In genomic region chr19:39341122-39341719, GRCh38 we compare ENCODE assay signal across 8 cellular contexts. TPM values are rescaled to one million over a fixed set of nuclear protein-coding genes. Genes with fewer than 3 reads are reported as not detected.
A peak's percentile ranks its signal among the peaks of the same experiment; 100 is the strongest.
DNase-seq lines count a peak whose midpoint lies in the region; ATAC-seq and TF ChIP-seq lines count a peak whose summit lies in the region.

No MANE protein-coding gene starts in this region.

- POLR2A ChIA-PET in activated CD4-positive, alpha-beta memory T cell treated with anti-CD3 and anti-CD28 coated beads, Interleukin-2, amount 10 ng/mL, durations not matched to agents 7 days and 5 days (lab: Charles Lee) = interaction anchor here (1.1 to 3.8 kb wide), 4 partner anchors 50 to 94 kb away, joined by 3 to 20 read pairs (median 14); partner anchors contain the start of genes MED29, PAF1, RPS16 and ZFP36

- peak overlapping the region; percentile 22 for H3K4ac ChIP-seq in trophoblast cell (ENCODE audit: low read depth, low read length)

- peak overlapping the region; percentile 64 for H3K9ac ChIP-seq in trophoblast cell (ENCODE audit: low read length)

- no peak overlapping the region for H3K27ac ChIP-seq in trophoblast cell (ENCODE audit: low read depth, low read length)

- peaks cover 9 to 10% of the 10 kb centered on the region in 2 experiments for H3K4me1 ChIP-seq in trophoblast cell (ENCODE audit: control insufficient read depth in 1 of 2, insufficient read depth in 2 of 2, low read length in 2 of 2)

- H3K4me2 ChIP-seq in trophoblast cell (ENCODE audit: low read length) = peak overlapping the region; percentile 73

- peak overlapping the region; percentile 98 for H3K4me3 Mint-ChIP-seq in activated CD4-positive, alpha-beta memory T cell treated with anti-CD3 and anti-CD28 coated beads, Interleukin-2, amount 10 ng/mL, durations not matched to agents 7 days and 5 days

- TF ChIP-seq CTCF in HFF-Myc (IDR thresholded peaks at IDR 0.05; ENCODE audit: low read depth, low read length, missing control alignments) = no peak

- H2BK12ac ChIP-seq in trophoblast cell (ENCODE audit: low read length) = no peak overlapping the region

- peak overlapping the region; percentile 88 for H3K14ac ChIP-seq in trophoblast cell (ENCODE audit: low read length)

- peaks cover 12% of the 10 kb centered on the region for H3K79me2 ChIP-seq in trophoblast cell (ENCODE audit: control insufficient read depth, insufficient read depth, low read length, poor library complexity)

- H3K18ac ChIP-seq in trophoblast cell (ENCODE audit: low read length) = peak overlapping the region; percentile 28

- peak overlapping the region; percentile 77 for H4K91ac ChIP-seq in trophoblast cell (ENCODE audit: low read depth, low read length)

- H2AK5ac ChIP-seq in trophoblast cell (ENCODE audit: low read length) = no peak overlapping the region

- intact Hi-C loops in Right ventricle myocardium inferior (cut with DNase I) = loop anchor here (5.0 kb wide), 3 partner anchors 51 to 191 kb away; partner anchors contain the start of genes EID2B, MED29, PAF1 and PLEKHG2

- peaks cover 75% of the 10 kb centered on the region for H3K4me1 Mint-ChIP-seq in activated CD4-positive, alpha-beta memory T cell treated with anti-CD3 and anti-CD28 coated beads, Interleukin-2, amount 10 ng/mL, durations not matched to agents 7 days and 5 days

- peak; percentile 7 for ATAC-seq in Right ventricle myocardium inferior

- DNase-seq in CD1c-positive myeloid dendritic cell (ENCODE audit: extremely low spot score) = peak; percentile 27
- no peak for DNase-seq in HFF-Myc (ENCODE audit: extremely low read depth, low read depth)
- peak; percentile 38 for DNase-seq in activated CD4-positive, alpha-beta memory T cell treated with anti-CD3 and anti-CD28 coated beads, Interleukin-2, amount 10 ng/mL, durations not matched to agents 7 days and 5 days
- DNase-seq in Right ventricle myocardium inferior (ENCODE audit: missing footprints) = no peak
- DNase-seq in trophoblast cell = peak in 1 of 2 donors; percentile 45
- no peak for DNase-seq in dedifferentiated amniotic fluid mesenchymal stem cell (ENCODE audit: extremely low spot score)
- DNase-seq in retina = no peak
- DNase-seq in SKM-1 (lab: John Stamatoyannopoulos, UW; ENCODE audit: unreplicated experiment) = no peak

- H3K4me3 ChIP-seq in HFF-Myc (replicated peaks; ENCODE audit: low read depth, low read length) (peak overlapping the region; percentile 98), trophoblast cell (ENCODE audit: low read depth, low read length) (peak overlapping the region; percentile 77)

- CTCF ChIA-PET in activated CD4-positive, alpha-beta memory T cell treated with anti-CD3 and anti-CD28 coated beads, Interleukin-2, amount 10 ng/mL, durations not matched to agents 7 days and 5 days (lab: Charles Lee) = no interaction called here

- no peaks in the 10 kb centered on the region for H3K27me3 ChIP-seq in trophoblast cell (ENCODE audit: insufficient read depth, low read length)

- H4K8ac ChIP-seq in trophoblast cell (ENCODE audit: low read depth, low read length) = peak overlapping the region; percentile 94

- H2BK5ac ChIP-seq in trophoblast cell (ENCODE audit: low read depth, low read length, poor library complexity) = peak overlapping the region; percentile 76

- H3K27me3 Mint-ChIP-seq in activated CD4-positive, alpha-beta memory T cell treated with anti-CD3 and anti-CD28 coated beads, Interleukin-2, amount 10 ng/mL, durations not matched to agents 7 days and 5 days = no peaks in the 10 kb centered on the region

- H3K9me3 ChIP-seq in trophoblast cell (ENCODE audit: insufficient read depth, low read depth, low read length) = no peaks in the 10 kb centered on the region

- peaks cover 0 to 3% of the 10 kb centered on the region in 2 experiments for H3K36me3 ChIP-seq in trophoblast cell (ENCODE audit: control insufficient read depth in 1 of 2, insufficient read depth in 2 of 2, low read length in 2 of 2)

- peaks cover 6% of the 10 kb centered on the region for H3K79me1 ChIP-seq in trophoblast cell (ENCODE audit: low read length)

- peaks cover 14% of the 10 kb centered on the region for H3K36me3 Mint-ChIP-seq in activated CD4-positive, alpha-beta memory T cell treated with anti-CD3 and anti-CD28 coated beads, Interleukin-2, amount 10 ng/mL, durations not matched to agents 7 days and 5 days (ENCODE audit: low read depth)

- no peaks in the 10 kb centered on the region for H3K9me3 Mint-ChIP-seq in activated CD4-positive, alpha-beta memory T cell treated with anti-CD3 and anti-CD28 coated beads, Interleukin-2, amount 10 ng/mL, durations not matched to agents 7 days and 5 days

- H3K27ac Mint-ChIP-seq in activated CD4-positive, alpha-beta memory T cell treated with anti-CD3 and anti-CD28 coated beads, Interleukin-2, amount 10 ng/mL, durations not matched to agents 7 days and 5 days = peak overlapping the region; percentile 95

- no CpG with 5 or more reads among the region's 17 CpGs for WGBS in trophoblast cell (ENCODE audit: extremely low coverage, insufficient coverage, insufficient read length)

- H3K23ac ChIP-seq in trophoblast cell (ENCODE audit: low read length) = no peak overlapping the region

- H4K12ac ChIP-seq in trophoblast cell (ENCODE audit: low read depth, low read length) = peak overlapping the region; percentile 46

- H2BK120ac ChIP-seq in trophoblast cell (ENCODE audit: insufficient read depth, low read length, poor library complexity) = peak overlapping the region; percentile 29

- peak overlapping the region; percentile 84 for H2AFZ ChIP-seq in trophoblast cell (ENCODE audit: insufficient read depth, low read length, poor library complexity)

RNA-seq across cellular contexts. Expression of gene SAMD4B, which starts 1.0 kb away (rescaled TPM):
- 10 to 100 TPM; 53.9 to 54.8 TPM for total RNA-seq in activated CD4-positive, alpha-beta memory T cell treated with anti-CD3 and anti-CD28 coated beads, Interleukin-2, amount 10 ng/mL, durations not matched to agents 7 days and 5 days
- total RNA-seq in Right ventricle myocardium inferior = 40.6 TPM
- 161 and 162 TPM in 2 replicates for polyA plus RNA-seq in trophoblast cell (2013)

RNA-seq across cellular contexts. Expression of gene GMFG, which starts 5.4 kb away (rescaled TPM):
- total RNA-seq in activated CD4-positive, alpha-beta memory T cell treated with anti-CD3 and anti-CD28 coated beads, Interleukin-2, amount 10 ng/mL, durations not matched to agents 7 days and 5 days = 100 to 1,000 TPM; 705 to 721 TPM
- 20.2 TPM for total RNA-seq in Right ventricle myocardium inferior
- polyA plus RNA-seq in trophoblast cell (2013) = 0.55 and 0.79 TPM in 2 replicates

RNA-seq across cellular contexts. Expression of gene LRFN1, which starts 20.6 kb away (rescaled TPM):
- 1 to 10 TPM; 9.2 to 9.3 TPM for total RNA-seq in activated CD4-positive, alpha-beta memory T cell treated with anti-CD3 and anti-CD28 coated beads, Interleukin-2, amount 10 ng/mL, durations not matched to agents 7 days and 5 days
- total RNA-seq in Right ventricle myocardium inferior = 0.41 TPM
- 2.1 and 2.7 TPM in 2 replicates for polyA plus RNA-seq in trophoblast cell (2013)

RNA-seq across cellular contexts. Expression of gene IFNL1, which starts 45.0 kb away (rescaled TPM):
- under 1 TPM; 0.38 to 0.43 TPM for total RNA-seq in activated CD4-positive, alpha-beta memory T cell treated with anti-CD3 and anti-CD28 coated beads, Interleukin-2, amount 10 ng/mL, durations not matched to agents 7 days and 5 days
- not detected for total RNA-seq in Right ventricle myocardium inferior
- 0.12 and 0.18 TPM in 2 replicates for polyA plus RNA-seq in trophoblast cell (2013)

RNA-seq across cellular contexts. Expression of gene PAF1, which starts 49.7 kb away (rescaled TPM):
- total RNA-seq in activated CD4-positive, alpha-beta memory T cell treated with anti-CD3 and anti-CD28 coated beads, Interleukin-2, amount 10 ng/mL, durations not matched to agents 7 days and 5 days = 10 to 100 TPM; 44.0 to 47.2 TPM
- 34.5 TPM for total RNA-seq in Right ventricle myocardium inferior
- 56.3 and 56.7 TPM in 2 replicates for polyA plus RNA-seq in trophoblast cell (2013)

Comparison
In these comparisons a context has a peak if more than half of its experiments do, and no peak if none do; other contexts are left out.
1. DNase-seq: peak in CD1c-positive myeloid dendritic cell (single experiment) and activated CD4-positive, alpha-beta memory T cell treated with anti-CD3 and anti-CD28 coated beads, Interleukin-2, amount 10 ng/mL, durations not matched to agents 7 days and 5 days (single experiment); none in HFF-Myc (single experiment), Right ventricle myocardium inferior (single experiment), dedifferentiated amniotic fluid mesenchymal stem cell (single experiment), retina (single experiment) and SKM-1 (single experiment).
2. RNA of gene GMFG, which starts 5.4 kb away (total RNA-seq): 705 to 721 TPM in activated CD4-positive, alpha-beta memory T cell treated with anti-CD3 and anti-CD28 coated beads, Interleukin-2, amount 10 ng/mL, durations not matched to agents 7 days and 5 days; 20.2 TPM in Right ventricle myocardium inferior (single experiment); every median in the first group is over 10 times any median in the second.